In genomic region chr1:247298701-247299100, GRCh38 we compare ENCODE assay signal across 21 cellular contexts. TPM values are rescaled to one million over a fixed set of nuclear protein-coding genes. Genes with fewer than 3 reads are reported as not detected.
DNase-seq lines count a peak whose midpoint lies in the region; ATAC-seq and TF ChIP-seq lines count a peak whose summit lies in the region.
"Had no signal": no experiment of that assay in that cellular context is flagged by ENCODE, and none has a peak within 500 bp of the region (broad histone marks: within the 10 kb centered on the region; RNA-seq: fewer than 3 reads in every experiment).

No MANE protein-coding gene starts in this region.

- H3F3A ChIP-seq in PC-3 (ENCODE audit: low read length, unreplicated experiment): no peaks in the 10 kb centered on the region

- CTCF ChIA-PET in MCF 10A (lab: Yijun Ruan, JAX): interaction anchor here (0.6 kb wide), 1 partner anchor 386 kb away, joined by 5 read pairs; no protein-coding TSS in a partner anchor
- CTCF ChIA-PET in PC-3 (lab: Charles Lee): no interaction called here

- ATAC-seq in PC-3 (no peak), GM19455 (IDR thresholded peaks at IDR 0.05; ENCODE audit: unreplicated experiment) (no peak)
- ATAC-seq: SK-N-SH treated with all-trans-retinoic acid at 6 μM for 48 hours had no signal

- H3K9ac ChIP-seq in PC-3 (ENCODE audit: low read length): no peak overlapping the region

- H2AFZ ChIP-seq in PC-3 (ENCODE audit: low read length): no peak overlapping the region

- H3K36me3 ChIP-seq in breast epithelium: no peaks in the 10 kb centered on the region
- H3K36me3 ChIP-seq in PC-3 (ENCODE audit: low read depth, low read length): peaks cover 39% of the 10 kb centered on the region
- H3K36me3 ChIP-seq in transverse colon: no peaks in the 10 kb centered on the region

- 52% methylated on average over 4 of the region's 4 CpGs; no CpG with 5 or more reads in 1 of the 2 donors for WGBS in transverse colon (ENCODE audit: low coverage in 1 of 2), 2 donors

- no peaks in the 10 kb centered on the region for H3K9me3 Mint-ChIP-seq in MCF 10A (ENCODE audit: unreplicated experiment)
- H3K9me3 Mint-ChIP-seq in glutamatergic neuron (ENCODE audit: unreplicated experiment): peaks cover 8% of the 10 kb centered on the region
- H3K9me3 Mint-ChIP-seq: CD4-positive, alpha-beta T cell had no signal

- no peak overlapping the region for H3K4me3 Mint-ChIP-seq in MCF 10A (ENCODE audit: unreplicated experiment)
- H3K4me3 Mint-ChIP-seq in glutamatergic neuron (ENCODE audit: unreplicated experiment): no peak overlapping the region
- H3K4me3 Mint-ChIP-seq: CD4-positive, alpha-beta T cell had no signal

- H3K79me2 ChIP-seq in PC-3 (ENCODE audit: low read length): no peaks in the 10 kb centered on the region

- H3K27ac Mint-ChIP-seq in MCF 10A (ENCODE audit: low read depth, unreplicated experiment) (no peak overlapping the region), glutamatergic neuron (ENCODE audit: unreplicated experiment) (peak overlapping the region; percentile 50)
- H3K27ac Mint-ChIP-seq: CD4-positive, alpha-beta T cell had no signal

- no peak for TF ChIP-seq EP300 in transverse colon (IDR thresholded peaks at IDR 0.05; ENCODE audit: low read depth)

- H3K9me2 ChIP-seq in PC-3 (replicated peaks; ENCODE audit: low read length): no peaks in the 10 kb centered on the region

- no peak overlapping the region for H3K4me2 ChIP-seq in PC-3 (ENCODE audit: low read length)

- H3K27me3 Mint-ChIP-seq in MCF 10A (ENCODE audit: insufficient read depth, unreplicated experiment) (no peaks in the 10 kb centered on the region), glutamatergic neuron (ENCODE audit: unreplicated experiment) (peaks cover 3% of the 10 kb centered on the region)
- H3K27me3 Mint-ChIP-seq: CD4-positive, alpha-beta T cell had no signal

- H3K9me3 ChIP-seq in breast epithelium: no peaks in the 10 kb centered on the region
- no peaks in the 10 kb centered on the region for H3K9me3 ChIP-seq in PC-3 (ENCODE audit: low read length)
- H3K9me3 ChIP-seq in transverse colon: no peaks in the 10 kb centered on the region
- H3K9me3 ChIP-seq: Caco-2 had no signal

- BruUV-seq in MCF 10A (replicated peaks; lab: Mats Ljungman, UMichigan) (TSS peak; percentile 15), PC-3 (replicated peaks; lab: Mats Ljungman, UMichigan) (TSS peak; percentile 14)

- H3K27me3 ChIP-seq in breast epithelium: no peaks in the 10 kb centered on the region
- H3K27me3 ChIP-seq in PC-3 (ENCODE audit: low read length): no peaks in the 10 kb centered on the region
- no peaks in the 10 kb centered on the region for H3K27me3 ChIP-seq in transverse colon

- H3K4me3 ChIP-seq in breast epithelium (no peak overlapping the region), PC-3 (ENCODE audit: low read length) (no peak overlapping the region), transverse colon (no peak overlapping the region)

- TF ChIP-seq CTCF in MCF 10A (IDR thresholded peaks at IDR 0.05; ENCODE audit: unreplicated experiment) (no peak), breast epithelium (IDR thresholded peaks at IDR 0.05) (no peak), PC-3 (conservative IDR thresholded peaks at IDR 0.05; ENCODE audit: low read depth, low read length) (no peak), glutamatergic neuron (IDR thresholded peaks at IDR 0.05; ENCODE audit: partially characterized antibody, unreplicated experiment) (no peak), transverse colon (IDR thresholded peaks at IDR 0.05) (no peak)

- H3K36me3 Mint-ChIP-seq in MCF 10A (ENCODE audit: insufficient read depth, unreplicated experiment): peaks cover 38% of the 10 kb centered on the region
- peaks cover 25% of the 10 kb centered on the region for H3K36me3 Mint-ChIP-seq in glutamatergic neuron (ENCODE audit: unreplicated experiment)

- intact Hi-C loops in MCF 10A (cut with micrococcal nuclease) (no loop called here), breast epithelium (cut with DNase I; ENCODE audit: low total_unique reads) (no loop called here), PC-3 (cut with micrococcal nuclease) (no loop called here), transverse colon (cut with DNase I; ENCODE audit: low total_unique reads) (no loop called here)

- in situ Hi-C loops in transverse colon (cut with MboI; ENCODE audit: low pct_ligation_motif_present in 1 of 4, low pct_unique_long_range_greater_than_20kb in 1 of 4, low sequenced_read_pairs in 3 of 4): no loop called here

- no peaks in the 10 kb centered on the region for H3K4me1 Mint-ChIP-seq in MCF 10A (ENCODE audit: insufficient read depth, unreplicated experiment)
- H3K4me1 Mint-ChIP-seq in glutamatergic neuron (ENCODE audit: low read depth, unreplicated experiment): peaks cover 9% of the 10 kb centered on the region

- POLR2A ChIA-PET in MCF 10A (lab: Yijun Ruan, JAX) (interaction anchor here (1.0 to 1.1 kb wide), 2 partner anchors 24 to 30 kb away, joined by 3 read pairs; no protein-coding TSS in a partner anchor), PC-3 (lab: Charles Lee; ENCODE audit: unreplicated experiment) (no interaction called here)

- no peaks in the 10 kb centered on the region for H4K20me1 ChIP-seq in PC-3 (ENCODE audit: low read length)

- TF ChIP-seq POLR2A in breast epithelium (IDR thresholded peaks at IDR 0.05) (no peak), transverse colon (IDR thresholded peaks at IDR 0.05) (no peak)

- H3K4me1 ChIP-seq in breast epithelium (no peaks in the 10 kb centered on the region), PC-3 (ENCODE audit: insufficient read depth, low read length) (no peaks in the 10 kb centered on the region), transverse colon (peaks cover 0 to 31% (median 17%) of the 10 kb centered on the region in 4 donors)
- H3K4me1 ChIP-seq: Caco-2 had no signal

- H3K27ac ChIP-seq in breast epithelium: no peak overlapping the region
- no peak overlapping the region for H3K27ac ChIP-seq in PC-3 (ENCODE audit: low read length)
- H3K27ac ChIP-seq in transverse colon: peak overlapping the region; percentile 73 to 82 (median 78)
- H3K27ac ChIP-seq: RWPE1 had no signal

- DNase-seq in MCF 10A (ENCODE audit: unreplicated experiment) (no peak), breast epithelium (ENCODE audit: low spot score in 2 of 2) (no peak), PC-3 (no peak), glutamatergic neuron (no peak), transverse colon (no peak), GM19240 (ENCODE audit: insufficient read length, low spot score) (no peak), NCI-H2196 (lab: John Stamatoyannopoulos, UW; ENCODE audit: unreplicated experiment) (no peak)
- DNase-seq: Caco-2; CD4-positive, alpha-beta T cell; KBM-7; NCI-H1417 treated with DMSO at 0.1 percent for 48 hours; NCI-H2081; NCI-H510A; NCI-H774; OCI-M1; SIG-M5; T-helper 1 cell had no signal

RNA-seq across cellular contexts. Expression of gene ZNF496, which starts 33.0 kb away (rescaled TPM):
- total RNA-seq in MCF 10A (2022) (58.0 and 67.2 TPM in 2 replicates), breast epithelium (10 to 100 TPM; 29.4 to 39.4 (median 31.1) TPM), PC-3 (2014; rRNA removed) (79.4 and 103 TPM in 2 replicates), glutamatergic neuron (ENCODE audit: unreplicated experiment) (60.5 TPM), transverse colon (10 to 100 TPM; 12.4 to 35.8 (median 28.7) TPM)

RNA-seq across cellular contexts. Expression of gene VN1R5, which starts 42.8 kb away (rescaled TPM):
- total RNA-seq in MCF 10A (2022) (not detected in 2 replicates), breast epithelium (not detected), PC-3 (2014; rRNA removed) (not detected in 2 replicates), glutamatergic neuron (ENCODE audit: unreplicated experiment) (not detected), transverse colon (not detected)
- total RNA-seq: Caco-2; CD4-positive, alpha-beta T cell; HT-29 had no signal

Comparison
In these comparisons a context has a peak if more than half of its experiments do, and no peak if none do; other contexts are left out.
1. H3K27ac ChIP-seq: peak in transverse colon (4 of 4); none in breast epithelium (0 of 2) and PC-3 (single experiment).